ENCODE assay signal across 1 cellular context in genomic region chr19:19385131-19385899, GRCh38.
A peak's percentile ranks its signal among the peaks of the same experiment; 100 is the strongest.
TF ChIP-seq lines count a peak whose summit lies in the region.

No MANE protein-coding gene starts in this region.

TF ChIP-seq in SK-N-SH, 30 proteins besides CTCF, POLR2A, EP300 and RAD21 (continued from another document):
- no peak for TF ChIP-seq JUND (IDR thresholded peaks at IDR 0.05)
- no peak for TF ChIP-seq TEAD4 (IDR thresholded peaks at IDR 0.05; ENCODE audit: borderline replicate concordance, insufficient read depth)
- TF ChIP-seq RFX5 (IDR thresholded peaks at IDR 0.05; ENCODE audit: low read length): peak; percentile 99
- TF ChIP-seq USF2 (IDR thresholded peaks at IDR 0.05; ENCODE audit: borderline replicate concordance, low read depth, low read length): no peak
- TF ChIP-seq ZBTB33 (IDR thresholded peaks at IDR 0.05; ENCODE audit: borderline replicate concordance, low read depth): 0 out of 2 replicates have a peak, but pooled peaks have one; percentile 16
- peak; percentile 96 for TF ChIP-seq CHD2 (IDR thresholded peaks at IDR 0.05; ENCODE audit: low read length, partially characterized antibody)
- TF ChIP-seq YY1 (IDR thresholded peaks at IDR 0.05; ENCODE audit: low read depth): no peak
- TF ChIP-seq ELF1 (IDR thresholded peaks at IDR 0.05): peak; percentile 100
- TF ChIP-seq USF1 (IDR thresholded peaks at IDR 0.05; ENCODE audit: borderline replicate concordance, low read depth): no peak
- peak; percentile 55; the same call in 1 of the 2 replicates for TF ChIP-seq POLR2AphosphoS5 (IDR thresholded peaks at IDR 0.05; ENCODE audit: low read depth, low read length)
- TF ChIP-seq FOSL2 (IDR thresholded peaks at IDR 0.05; ENCODE audit: borderline replicate concordance, low read depth): no peak
- no peak; the same call in 1 of the 2 replicates for TF ChIP-seq NRF1 (IDR thresholded peaks at IDR 0.05; ENCODE audit: low read depth, low read length)
